In the genomic region with DNA sequence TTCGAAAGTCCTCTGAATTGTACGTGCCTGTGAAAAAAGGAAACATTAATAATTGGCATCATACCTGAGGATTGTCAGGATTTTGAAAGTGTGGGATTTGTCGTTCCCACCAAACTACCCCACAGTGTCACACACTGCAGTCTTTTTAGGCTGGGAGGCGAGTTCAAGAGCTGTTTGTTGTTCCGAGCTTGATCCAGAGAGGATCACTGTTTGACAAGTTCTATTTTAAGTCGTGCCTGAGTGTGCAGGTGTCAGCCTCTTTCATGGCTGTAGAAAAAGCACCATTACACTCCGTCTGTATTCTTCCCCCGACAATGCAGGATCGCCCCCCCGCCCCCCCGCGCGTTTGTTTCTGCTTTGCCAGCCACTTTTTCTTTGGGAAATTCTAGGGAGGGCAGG, we compare ENCODE assay signal across 2 cellular contexts.
TF ChIP-seq lines count a peak whose summit lies in the region.

No MANE protein-coding gene starts in this region.

TF ChIP-seq in K562, 482 proteins besides CTCF, POLR2A, EP300 and RAD21 (continued from another document):
- TF ChIP-seq SMARCC2 (IDR thresholded peaks at IDR 0.05; ENCODE audit: low read depth): no peak
- TF ChIP-seq ELF1 (tag; IDR thresholded peaks at IDR 0.05): no peak
- no peak for TF ChIP-seq KDM5B (IDR thresholded peaks at IDR 0.05; ENCODE audit: insufficient replicate concordance, low read depth, low read length)
- TF ChIP-seq ZNF707 (CRISPR knock-in tag; conservative IDR thresholded peaks at IDR 0.05): no peak
- TF ChIP-seq CCNT2 (IDR thresholded peaks at IDR 0.05; ENCODE audit: borderline replicate concordance, extremely low read depth, insufficient read length, low read depth, low read length): no peak
- no peak for TF ChIP-seq NFIC (IDR thresholded peaks at IDR 0.05)
- no peak for TF ChIP-seq GABPB2 (CRISPR knock-in tag; conservative IDR thresholded peaks at IDR 0.05)
- TF ChIP-seq RAD51 (IDR thresholded peaks at IDR 0.05; ENCODE audit: borderline replicate concordance, low read depth): no peak
- TF ChIP-seq, protein P1, sequence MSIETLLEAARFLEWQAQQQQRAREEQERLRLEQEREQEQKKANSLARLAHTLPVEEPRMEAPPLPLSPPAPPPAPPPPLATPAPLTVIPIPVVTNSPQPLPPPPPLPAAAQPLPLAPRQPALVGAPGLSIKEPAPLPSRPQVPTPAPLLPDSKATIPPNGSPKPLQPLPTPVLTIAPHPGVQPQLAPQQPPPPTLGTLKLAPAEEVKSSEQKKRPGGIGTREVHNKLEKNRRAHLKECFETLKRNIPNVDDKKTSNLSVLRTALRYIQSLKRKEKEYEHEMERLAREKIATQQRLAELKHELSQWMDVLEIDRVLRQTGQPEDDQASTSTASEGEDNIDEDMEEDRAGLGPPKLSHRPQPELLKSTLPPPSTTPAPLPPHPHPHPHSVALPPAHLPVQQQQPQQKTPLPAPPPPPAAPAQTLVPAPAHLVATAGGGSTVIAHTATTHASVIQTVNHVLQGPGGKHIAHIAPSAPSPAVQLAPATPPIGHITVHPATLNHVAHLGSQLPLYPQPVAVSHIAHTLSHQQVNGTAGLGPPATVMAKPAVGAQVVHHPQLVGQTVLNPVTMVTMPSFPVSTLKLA (conservative IDR thresholded peaks at IDR 0.05): no peak
- TF ChIP-seq HSF4 (CRISPR knock-in tag; IDR thresholded peaks at IDR 0.05; ENCODE audit: borderline replicate concordance): no peak
- TF ChIP-seq PHF8 (IDR thresholded peaks at IDR 0.05; ENCODE audit: borderline replicate concordance, low read length): no peak

TF ChIP-seq in liver, 16 proteins besides CTCF, POLR2A, EP300 and RAD21 (continued from another document):
- TF ChIP-seq YY1 (IDR thresholded peaks at IDR 0.05): no peak
- no peak for TF ChIP-seq TAF1 (conservative IDR thresholded peaks at IDR 0.05)
- TF ChIP-seq EGR1 (IDR thresholded peaks at IDR 0.05; ENCODE audit: low read depth in 2 of 2): no peak
